ENCODE assay signal across 1 cellular context in the genomic region with DNA sequence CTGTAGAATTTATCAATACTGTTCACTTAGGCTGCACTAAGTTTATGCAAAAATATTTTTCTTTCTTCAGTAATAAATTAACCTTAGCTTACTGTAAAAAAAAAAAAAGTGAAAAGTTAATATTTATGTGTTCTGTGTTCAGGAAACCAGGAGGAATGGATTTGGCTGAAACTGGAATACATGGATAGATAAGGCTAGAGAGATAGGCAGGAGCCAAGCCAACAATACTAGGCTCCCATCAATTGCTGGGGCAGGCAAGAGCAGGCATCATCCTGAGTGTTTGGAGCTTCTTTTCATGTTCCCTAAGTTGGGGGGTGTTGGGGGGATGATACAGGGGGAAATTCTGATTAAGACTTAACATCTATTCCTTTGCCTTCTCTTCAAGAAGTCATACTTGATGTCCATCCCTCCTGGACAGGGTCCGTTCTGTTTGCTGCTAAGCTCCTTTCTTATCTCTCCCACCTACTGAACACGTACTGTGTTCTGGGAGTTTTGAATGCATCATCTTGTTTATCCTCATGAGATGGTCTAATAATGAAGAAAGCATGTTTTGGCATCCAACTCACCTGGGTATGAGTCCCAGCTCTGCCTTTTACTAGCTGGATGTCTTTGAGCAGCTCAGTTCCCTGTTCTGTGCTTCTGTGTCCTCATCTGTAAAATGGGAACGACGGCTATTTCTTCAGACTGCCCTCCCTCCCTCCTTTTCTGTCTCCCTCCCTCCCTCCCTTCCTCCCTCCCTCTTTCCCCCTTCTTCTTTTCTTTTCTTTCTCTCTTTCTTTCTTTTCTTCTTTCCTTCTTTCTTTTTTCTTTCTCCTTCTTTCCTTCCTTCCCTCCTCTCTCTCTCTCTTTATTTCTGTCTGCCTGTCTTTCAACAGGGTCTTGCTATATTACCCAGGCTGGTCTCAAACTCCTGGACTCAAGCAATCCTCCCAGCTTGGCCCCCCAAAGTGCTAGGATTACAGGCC.
TF ChIP-seq lines count a peak whose summit lies in the region.

No MANE protein-coding gene starts in this region.

TF ChIP-seq in H1, 55 proteins besides CTCF, POLR2A, EP300 and RAD21:
- TF ChIP-seq PHF8 (conservative IDR thresholded peaks at IDR 0.05; ENCODE audit: low read depth, low read length): no peak
- TF ChIP-seq GTF2F1 (IDR thresholded peaks at IDR 0.05; ENCODE audit: borderline replicate concordance, low read depth, low read length): no peak
- no peak for TF ChIP-seq SP4 (IDR thresholded peaks at IDR 0.05; ENCODE audit: low read length)
